In the genomic region with DNA sequence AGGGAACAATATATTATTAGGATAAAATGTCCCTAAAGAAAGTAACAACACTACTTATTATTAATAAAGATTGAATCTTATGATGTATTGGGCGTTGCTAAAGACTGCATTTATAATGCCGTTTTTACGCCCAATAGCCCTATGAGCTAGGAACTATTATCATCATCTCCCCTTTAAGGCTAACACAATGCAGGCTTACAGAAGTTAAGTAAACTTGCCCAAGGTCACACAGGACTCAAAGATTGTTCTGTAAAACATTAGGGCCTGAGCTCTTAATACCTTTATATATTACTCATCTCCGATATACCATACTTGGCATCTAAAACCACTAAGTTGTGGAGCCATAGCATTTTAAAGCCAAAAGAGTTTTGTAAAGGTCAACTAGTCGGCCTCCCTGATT, we compare ENCODE assay signal across 31 cellular contexts.
"Had no signal": no experiment of that assay in that cellular context is flagged by ENCODE, and none has a peak within 500 bp of the region (broad histone marks: within the 10 kb centered on the region; RNA-seq: fewer than 3 reads in every experiment).

No MANE protein-coding gene starts in this region.

- H3K4me3 Mint-ChIP-seq: activated B cell treated with CpG ODN at 0.5 μM for 24 hours; activated CD8-positive, alpha-beta T cell treated with anti-CD3 and anti-CD28 coated beads for 36 hours; activated naive CD4-positive, alpha-beta T cell treated with anti-CD3 and anti-CD28 coated beads, Interleukin-2, amount 10 ng/mL, durations not matched to agents 7 days and 5 days; activated naive CD8-positive, alpha-beta T cell treated with anti-CD3 and anti-CD28 coated beads, Interleukin-2, amount 10 ng/mL, durations not matched to agents 7 days and 5 days; activated T-helper 1 cell treated with anti-CD3 and anti-CD28 coated beads, Interleukin-12 subunit alpha, Interleukin-12 subunit beta, Interleukin-2, Interleukin-4 antibody, amounts not matched to agents 30 ng/mL and 10 ng/mL and 1 ng/mL, durations not matched to agents 14 hours and 24 hours and 36 hours; brain; dendritic cell treated with granulocyte-macrophage colony-stimulating factor and Interleukin-4, amounts not matched to agents 40 ng/mL and 50 ng/mL, for 4 days; endodermal cell; T-helper 17 cell; T-helper 2 cell treated with Interferon-gamma antibody and Interleukin-4, amounts not matched to agents 5 μg/mL and 100 μg/mL, for 36 hours had no signal

- H3K4me1 ChIP-seq: ascending aorta, breast epithelium, heart left ventricle had no signal

- H3K4me1 Mint-ChIP-seq: activated B cell treated with CpG ODN at 0.5 μM for 24 hours; activated naive CD4-positive, alpha-beta T cell treated with anti-CD3 and anti-CD28 coated beads, Interleukin-2, amount 10 ng/mL, durations not matched to agents 7 days and 5 days; activated naive CD8-positive, alpha-beta T cell treated with anti-CD3 and anti-CD28 coated beads, Interleukin-2, amount 10 ng/mL, durations not matched to agents 7 days and 5 days; brain; endodermal cell; T-helper 17 cell had no signal

- H3K36me3 ChIP-seq: breast epithelium, cardiac muscle cell had no signal

- H3K27me3 ChIP-seq: ascending aorta, breast epithelium, cardiac muscle cell, dorsolateral prefrontal cortex, heart left ventricle had no signal

- H3K4me3 ChIP-seq: ascending aorta, breast epithelium, cardiac muscle cell, coronary artery, dorsolateral prefrontal cortex, heart left ventricle had no signal

- H3K27ac Mint-ChIP-seq: activated B cell treated with CpG ODN at 0.5 μM for 24 hours; activated CD8-positive, alpha-beta T cell treated with anti-CD3 and anti-CD28 coated beads for 36 hours; activated naive CD4-positive, alpha-beta T cell treated with anti-CD3 and anti-CD28 coated beads, Interleukin-2, amount 10 ng/mL, durations not matched to agents 7 days and 5 days; activated naive CD4-positive, alpha-beta T cell treated with anti-CD3 and anti-CD28 coated beads, Interleukin-2, amount 50 U/mL, for 72 hours; activated naive CD8-positive, alpha-beta T cell treated with anti-CD3 and anti-CD28 coated beads, Interleukin-2, amount 10 ng/mL, durations not matched to agents 7 days and 5 days; activated T-helper 1 cell treated with anti-CD3 and anti-CD28 coated beads, Interleukin-12 subunit alpha, Interleukin-12 subunit beta, Interleukin-2, Interleukin-4 antibody, amounts not matched to agents 30 ng/mL and 10 ng/mL and 1 ng/mL, durations not matched to agents 14 hours and 24 hours and 36 hours; activated T-helper 2 cell treated with anti-CD3 and anti-CD28 coated beads, Interferon-gamma antibody, Interleukin-2, Interleukin-4, amounts not matched to agents 10 μg/mL and 5 μg/mL and 100 μg/mL, durations not matched to agents 14 hours and 24 hours and 36 hours; dendritic cell treated with granulocyte-macrophage colony-stimulating factor and Interleukin-4, amounts not matched to agents 40 ng/mL and 50 ng/mL, for 4 days; endodermal cell; T-helper 17 cell; T-helper 2 cell treated with Interferon-gamma antibody and Interleukin-4, amounts not matched to agents 5 μg/mL and 100 μg/mL, for 36 hours had no signal

- H3K27ac ChIP-seq: ascending aorta, breast epithelium, cardiac muscle cell, coronary artery, dorsolateral prefrontal cortex, heart left ventricle, WERI-Rb-1 had no signal

- H3K27me3 Mint-ChIP-seq: activated CD8-positive, alpha-beta T cell treated with anti-CD3 and anti-CD28 coated beads for 36 hours; activated naive CD4-positive, alpha-beta T cell treated with anti-CD3 and anti-CD28 coated beads, Interleukin-2, amount 10 ng/mL, durations not matched to agents 7 days and 5 days; brain; dendritic cell treated with granulocyte-macrophage colony-stimulating factor and Interleukin-4, amounts not matched to agents 40 ng/mL and 50 ng/mL, for 4 days; T-helper 17 cell had no signal

- DNase-seq: activated B cell treated with CpG ODN at 0.5 μM for 24 hours; activated CD4-positive, alpha-beta T cell treated with anti-CD3 and anti-CD28 coated beads for 48 hours; activated CD4-positive, alpha-beta T cell treated with anti-CD3 and anti-CD28 coated beads, Interleukin-2, amount 50 U/mL, for 1 hour; activated CD4-positive, alpha-beta T cell treated with anti-CD3 and anti-CD28 coated beads, Interleukin-2, amount 50 U/mL, for 48 hours; activated CD8-positive, alpha-beta memory T cell treated with anti-CD3 and anti-CD28 coated beads for 24 hours; activated CD8-positive, alpha-beta T cell treated with anti-CD3 and anti-CD28 coated beads for 36 hours; activated effector memory CD4-positive, alpha-beta T cell treated with anti-CD3 and anti-CD28 coated beads, Interleukin-2, amount 50 U/mL, for 16 hours; activated naive CD4-positive, alpha-beta T cell treated with anti-CD3 and anti-CD28 coated beads, Interleukin-2, amount 10 ng/mL, durations not matched to agents 7 days and 5 days; activated naive CD8-positive, alpha-beta T cell treated with anti-CD3 and anti-CD28 coated beads, Interleukin-2, amount 10 ng/mL, durations not matched to agents 7 days and 5 days; activated T-cell treated with anti-CD3 and anti-CD28 coated beads, Interleukin-2, amount 50 U/mL, for 48 hours; amygdala; central memory CD4-positive, alpha-beta T cell; dorsolateral prefrontal cortex; effector memory CD4-positive, alpha-beta T cell; endodermal cell; glutamatergic neuron; heart left ventricle; T-helper 1 cell; T-helper 17 cell; T1000; WERI-Rb-1 had no signal

- H3K9me3 Mint-ChIP-seq: activated CD8-positive, alpha-beta T cell treated with anti-CD3 and anti-CD28 coated beads for 36 hours; activated naive CD8-positive, alpha-beta T cell treated with anti-CD3 and anti-CD28 coated beads, Interleukin-2, amount 10 ng/mL, durations not matched to agents 7 days and 5 days; activated T-helper 1 cell treated with anti-CD3 and anti-CD28 coated beads, Interleukin-12 subunit alpha, Interleukin-12 subunit beta, Interleukin-2, Interleukin-4 antibody, amounts not matched to agents 30 ng/mL and 10 ng/mL and 1 ng/mL, durations not matched to agents 14 hours and 24 hours and 36 hours; activated T-helper 2 cell treated with anti-CD3 and anti-CD28 coated beads, Interferon-gamma antibody, Interleukin-2, Interleukin-4, amounts not matched to agents 10 μg/mL and 5 μg/mL and 100 μg/mL, durations not matched to agents 14 hours and 24 hours and 36 hours; dendritic cell treated with granulocyte-macrophage colony-stimulating factor and Interleukin-4, amounts not matched to agents 40 ng/mL and 50 ng/mL, for 4 days; T-helper 2 cell treated with Interferon-gamma antibody and Interleukin-4, amounts not matched to agents 5 μg/mL and 100 μg/mL, for 36 hours had no signal

- H3K36me3 Mint-ChIP-seq: activated naive CD4-positive, alpha-beta T cell treated with anti-CD3 and anti-CD28 coated beads, Interleukin-2, amount 10 ng/mL, durations not matched to agents 7 days and 5 days; activated naive CD4-positive, alpha-beta T cell treated with anti-CD3 and anti-CD28 coated beads, Interleukin-2, amount 50 U/mL, for 72 hours; activated naive CD8-positive, alpha-beta T cell treated with anti-CD3 and anti-CD28 coated beads, Interleukin-2, amount 10 ng/mL, durations not matched to agents 7 days and 5 days had no signal
